Comparison of ENCODE assay signal across 8 cellular contexts in the genomic region with DNA sequence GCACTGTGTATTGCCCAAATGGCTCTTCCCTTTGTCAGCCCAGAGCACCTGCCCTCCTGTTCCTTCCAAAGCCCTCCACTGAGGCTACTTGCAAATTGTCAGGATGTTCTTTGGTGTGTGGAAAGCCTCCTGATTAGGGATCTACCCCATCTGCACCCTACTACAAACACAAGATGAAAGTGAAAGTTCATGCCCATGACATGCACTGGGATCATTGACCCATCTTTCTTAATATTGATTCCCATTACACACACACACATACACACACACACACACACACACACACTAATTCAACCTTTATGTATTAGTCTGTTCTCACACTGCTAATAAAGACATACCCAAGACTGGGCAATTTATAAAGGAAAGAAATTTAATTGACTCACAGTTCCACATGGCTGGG.
"Had no signal": no experiment of that assay in that cellular context is flagged by ENCODE, and none has a peak within 500 bp of the region (broad histone marks: within the 10 kb centered on the region; RNA-seq: fewer than 3 reads in every experiment).

No MANE protein-coding gene starts in this region.

- H3K4me3 Mint-ChIP-seq: GM23338, H9 had no signal

- H3K27ac Mint-ChIP-seq: GM23338, H9 had no signal

- H3K9me3 Mint-ChIP-seq: GM23338, H9 had no signal

- ATAC-seq: GM23338, K562 had no signal

- H3K27ac ChIP-seq: KMS-11 had no signal

- DNase-seq: H9, HCEC 1CT had no signal

- H3K4me3 ChIP-seq: GM23338, K562 had no signal

- FAIRE-seq: H1, H54, HTR-8/SVneo, K562 had no signal

- H3K9ac ChIP-seq: KMS-11 had no signal

- H3K4me2 ChIP-seq: GM23338, KMS-11 had no signal

- H2AFZ ChIP-seq: GM23338 had no signal
